ENCODE assay signal across 20 cellular contexts in the genomic region with DNA sequence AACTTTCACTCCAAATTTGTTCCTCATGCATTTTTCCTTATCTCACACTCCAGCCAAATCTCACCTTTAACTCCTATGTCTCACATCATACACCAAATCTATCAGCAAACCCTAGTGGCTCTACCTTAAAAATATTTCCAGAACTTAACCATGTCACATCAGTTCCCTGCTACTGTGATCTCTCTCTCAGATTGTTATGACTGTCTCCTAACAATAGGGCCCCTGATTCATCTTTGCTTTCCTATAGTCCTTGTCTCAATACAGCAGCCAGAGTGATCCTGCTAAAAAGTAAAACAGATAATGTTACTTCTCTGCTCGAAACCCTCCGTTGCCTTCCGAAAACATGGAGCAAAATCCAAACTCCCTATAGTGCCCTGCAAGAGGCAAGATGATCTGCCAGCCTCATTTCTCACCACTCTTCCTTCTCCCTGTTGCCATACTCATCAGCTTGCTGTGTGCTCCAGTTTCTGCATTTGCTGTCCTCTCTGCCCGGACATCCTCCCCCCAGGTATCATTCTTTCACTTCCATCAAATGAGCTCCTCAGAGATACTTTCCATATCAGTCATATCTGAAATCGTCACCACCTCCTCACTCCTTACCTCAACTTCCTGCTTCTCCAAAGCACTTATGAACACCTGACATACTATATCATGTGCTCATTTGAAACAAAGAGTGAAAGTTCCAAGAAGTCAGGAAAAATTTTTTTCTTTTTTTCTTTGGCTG.
DNase-seq lines count a peak whose midpoint lies in the region; ATAC-seq and TF ChIP-seq lines count a peak whose summit lies in the region.
"Had no signal": no experiment of that assay in that cellular context is flagged by ENCODE, and none has a peak within 500 bp of the region (broad histone marks: within the 10 kb centered on the region; RNA-seq: fewer than 3 reads in every experiment).

No MANE protein-coding gene starts in this region.

- no peak overlapping the region for H3K27ac Mint-ChIP-seq in activated CD8-positive, alpha-beta T cell treated with anti-CD3 and anti-CD28 coated beads for 36 hours
- no peak overlapping the region for H3K27ac Mint-ChIP-seq in activated CD8-positive, alpha-beta T cell treated with anti-CD3 and anti-CD28 coated beads, Interleukin-2, amount 10 ng/mL, durations not matched to agents 7 days and 5 days
- H3K27ac Mint-ChIP-seq: activated naive CD4-positive, alpha-beta T cell treated with anti-CD3 and anti-CD28 coated beads, Interleukin-2, amount 50 U/mL, for 24 hours; nephron progenitor cell had no signal

- WGBS in heart left ventricle, 4 donors, result 86 to 89% (median 88%) methylated on average over 5 of the region's 5 CpGs

- DNase-seq in activated CD8-positive, alpha-beta T cell treated with anti-CD3 and anti-CD28 coated beads for 36 hours, result peak; percentile 51
- DNase-seq in activated CD8-positive, alpha-beta T cell treated with anti-CD3 and anti-CD28 coated beads, Interleukin-2, amount 10 ng/mL, durations not matched to agents 7 days and 5 days, result no peak
- DNase-seq in foreskin keratinocyte (peak; percentile 2 to 69), heart left ventricle (no peak), cerebellar nuclear complex (lab: John Stamatoyannopoulos, UW) (no peak), NAMALWA (ENCODE audit: low spot score) (no peak)
- DNase-seq: ACHN; activated CD4-positive, CD25-positive, alpha-beta regulatory T cell; Caco-2; erythroblast; hypothalamus; NCI-H2107; nephron progenitor cell; uterus had no signal

- no peaks in the 10 kb centered on the region for H3K36me3 Mint-ChIP-seq in activated CD8-positive, alpha-beta T cell treated with anti-CD3 and anti-CD28 coated beads for 36 hours (ENCODE audit: low read depth)
- no peaks in the 10 kb centered on the region for H3K36me3 Mint-ChIP-seq in activated CD8-positive, alpha-beta T cell treated with anti-CD3 and anti-CD28 coated beads, Interleukin-2, amount 10 ng/mL, durations not matched to agents 7 days and 5 days (ENCODE audit: low read depth)
- H3K36me3 Mint-ChIP-seq: activated naive CD4-positive, alpha-beta T cell treated with anti-CD3 and anti-CD28 coated beads, Interleukin-2, amount 50 U/mL, for 24 hours had no signal

- peak; percentile 97 for ATAC-seq in activated CD8-positive, alpha-beta T cell treated with anti-CD3 and anti-CD28 coated beads for 36 hours
- no peak for ATAC-seq in activated CD8-positive, alpha-beta T cell treated with anti-CD3 and anti-CD28 coated beads, Interleukin-2, amount 10 ng/mL, durations not matched to agents 7 days and 5 days
- peak; percentile 67 for ATAC-seq in GM21381 (IDR thresholded peaks at IDR 0.05; ENCODE audit: unreplicated experiment)
- peak; percentile 68 for ATAC-seq in HG03175 (IDR thresholded peaks at IDR 0.05; ENCODE audit: unreplicated experiment)
- ATAC-seq in foreskin keratinocyte, result peak; percentile 44
- no peak for ATAC-seq in heart left ventricle

- intact Hi-C loops in activated CD8-positive, alpha-beta T cell treated with anti-CD3 and anti-CD28 coated beads for 36 hours (cut with micrococcal nuclease), result no loop called here
- intact Hi-C loops in heart left ventricle (cut with DNase I), result no loop called here

- H3K27ac ChIP-seq in foreskin keratinocyte (no peak overlapping the region), heart left ventricle (no peak overlapping the region)
- H3K27ac ChIP-seq: HL-60, skin epidermis, uterus had no signal

- H3K4me3 Mint-ChIP-seq in activated CD8-positive, alpha-beta T cell treated with anti-CD3 and anti-CD28 coated beads for 36 hours, result no peak overlapping the region
- no peak overlapping the region for H3K4me3 Mint-ChIP-seq in activated CD8-positive, alpha-beta T cell treated with anti-CD3 and anti-CD28 coated beads, Interleukin-2, amount 10 ng/mL, durations not matched to agents 7 days and 5 days
- H3K4me3 Mint-ChIP-seq: activated naive CD4-positive, alpha-beta T cell treated with anti-CD3 and anti-CD28 coated beads, Interleukin-2, amount 50 U/mL, for 24 hours; central memory CD8-positive, alpha-beta T cell; nephron progenitor cell had no signal

- no peaks in the 10 kb centered on the region for H3K27me3 ChIP-seq in foreskin keratinocyte
- H3K27me3 ChIP-seq in heart left ventricle, result no peaks in the 10 kb centered on the region
- H3K27me3 ChIP-seq: uterus had no signal

- POLR2A ChIA-PET in activated CD8-positive, alpha-beta T cell treated with anti-CD3 and anti-CD28 coated beads for 36 hours (lab: Charles Lee), result no interaction called here
- POLR2A ChIA-PET in activated CD8-positive, alpha-beta T cell treated with anti-CD3 and anti-CD28 coated beads, Interleukin-2, amount 10 ng/mL, durations not matched to agents 7 days and 5 days (lab: Charles Lee), result no interaction called here

- H3K36me3 ChIP-seq in heart left ventricle, result no peaks in the 10 kb centered on the region
- H3K36me3 ChIP-seq: uterus had no signal

- H3K27me3 Mint-ChIP-seq in activated CD8-positive, alpha-beta T cell treated with anti-CD3 and anti-CD28 coated beads for 36 hours, result no peaks in the 10 kb centered on the region
- no peaks in the 10 kb centered on the region for H3K27me3 Mint-ChIP-seq in activated CD8-positive, alpha-beta T cell treated with anti-CD3 and anti-CD28 coated beads, Interleukin-2, amount 10 ng/mL, durations not matched to agents 7 days and 5 days (ENCODE audit: low read depth)
- H3K27me3 Mint-ChIP-seq: central memory CD8-positive, alpha-beta T cell had no signal

- H3K9me3 Mint-ChIP-seq in activated CD8-positive, alpha-beta T cell treated with anti-CD3 and anti-CD28 coated beads for 36 hours, result peaks cover 2% of the 10 kb centered on the region
- no peaks in the 10 kb centered on the region for H3K9me3 Mint-ChIP-seq in activated CD8-positive, alpha-beta T cell treated with anti-CD3 and anti-CD28 coated beads, Interleukin-2, amount 10 ng/mL, durations not matched to agents 7 days and 5 days (ENCODE audit: insufficient read depth)
- H3K9me3 Mint-ChIP-seq: activated naive CD4-positive, alpha-beta T cell treated with anti-CD3 and anti-CD28 coated beads, Interleukin-2, amount 50 U/mL, for 24 hours; central memory CD8-positive, alpha-beta T cell; nephron progenitor cell had no signal

- no peak overlapping the region for H3K4me3 ChIP-seq in heart left ventricle
- H3K4me3 ChIP-seq: skin epidermis, uterus had no signal

- H3K4me1 ChIP-seq in foreskin keratinocyte (no peaks in the 10 kb centered on the region), heart left ventricle (peaks cover 0 to 5% (median 0%) of the 10 kb centered on the region in 12 donors)
- H3K4me1 ChIP-seq: Caco-2, uterus had no signal

- H3K9me3 ChIP-seq in heart left ventricle, result no peaks in the 10 kb centered on the region
- H3K9me3 ChIP-seq: Caco-2, uterus had no signal

- CTCF ChIA-PET in activated CD8-positive, alpha-beta T cell treated with anti-CD3 and anti-CD28 coated beads for 36 hours (lab: Charles Lee), result no interaction called here
- CTCF ChIA-PET in activated CD8-positive, alpha-beta T cell treated with anti-CD3 and anti-CD28 coated beads, Interleukin-2, amount 10 ng/mL, durations not matched to agents 7 days and 5 days (lab: Charles Lee), result no interaction called here

- TF ChIP-seq CTCF in activated CD8-positive, alpha-beta T cell treated with anti-CD3 and anti-CD28 coated beads for 36 hours (IDR thresholded peaks at IDR 0.05), result no peak
- TF ChIP-seq CTCF in foreskin keratinocyte (conservative IDR thresholded peaks at IDR 0.05), result no peak
- TF ChIP-seq CTCF in heart left ventricle (IDR thresholded peaks at IDR 0.05), result no peak

- no peak for TF ChIP-seq POLR2A in heart left ventricle (IDR thresholded peaks at IDR 0.05)

- H3K4me1 Mint-ChIP-seq in activated CD8-positive, alpha-beta T cell treated with anti-CD3 and anti-CD28 coated beads for 36 hours (ENCODE audit: low read depth), result no peaks in the 10 kb centered on the region
- no peaks in the 10 kb centered on the region for H3K4me1 Mint-ChIP-seq in activated CD8-positive, alpha-beta T cell treated with anti-CD3 and anti-CD28 coated beads, Interleukin-2, amount 10 ng/mL, durations not matched to agents 7 days and 5 days (ENCODE audit: low read depth)
- H3K4me1 Mint-ChIP-seq: activated naive CD4-positive, alpha-beta T cell treated with anti-CD3 and anti-CD28 coated beads, Interleukin-2, amount 50 U/mL, for 24 hours; central memory CD8-positive, alpha-beta T cell; nephron progenitor cell had no signal

Comparison
In these comparisons a context has a peak if more than half of its experiments do, and no peak if none do; other contexts are left out.
1. ATAC-seq: peak in activated CD8-positive, alpha-beta T cell treated with anti-CD3 and anti-CD28 coated beads for 36 hours (single experiment), GM21381 (single experiment), HG03175 (single experiment) and foreskin keratinocyte (single experiment); none in activated CD8-positive, alpha-beta T cell treated with anti-CD3 and anti-CD28 coated beads, Interleukin-2, amount 10 ng/mL, durations not matched to agents 7 days and 5 days (single experiment) and heart left ventricle (0 of 4).
2. DNase-seq: peak in activated CD8-positive, alpha-beta T cell treated with anti-CD3 and anti-CD28 coated beads for 36 hours (single experiment) and foreskin keratinocyte (2 of 2); none in activated CD8-positive, alpha-beta T cell treated with anti-CD3 and anti-CD28 coated beads, Interleukin-2, amount 10 ng/mL, durations not matched to agents 7 days and 5 days (single experiment), heart left ventricle (0 of 5), cerebellar nuclear complex (0 of 2) and NAMALWA (single experiment).